In the genomic region with DNA sequence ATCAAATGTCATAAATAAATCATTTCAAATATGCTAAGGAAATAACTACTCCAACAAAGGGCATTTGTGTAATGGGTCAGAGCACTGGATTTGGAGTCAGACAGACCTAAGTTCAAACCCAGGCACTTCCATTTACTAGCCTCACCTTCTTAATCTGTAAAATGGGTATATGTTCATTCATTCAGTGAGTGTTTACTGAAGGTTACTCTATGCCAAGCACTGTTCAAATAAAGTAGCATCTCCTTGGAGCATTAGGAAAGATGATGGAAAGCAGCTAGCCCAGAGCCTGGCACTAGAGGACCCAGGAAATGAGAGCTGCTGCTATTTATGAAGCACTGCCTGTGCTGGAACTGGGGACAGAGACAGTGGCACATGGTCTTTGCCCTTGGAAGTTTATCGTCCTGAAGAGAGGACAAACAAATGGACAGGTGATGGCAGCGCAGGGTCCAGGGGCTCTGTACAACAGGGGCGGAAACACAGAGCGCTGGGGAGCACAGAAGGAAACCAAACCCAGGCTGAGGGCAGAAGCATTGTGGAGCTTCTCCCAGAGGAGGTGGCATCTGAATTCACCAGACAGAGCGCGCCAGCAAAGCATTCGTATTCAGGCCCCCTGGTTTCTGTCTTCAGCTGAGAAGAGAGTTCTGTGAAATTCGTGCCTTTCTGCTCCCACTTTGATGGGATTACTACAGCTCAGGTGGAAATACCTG, we compare ENCODE assay signal across 1 cellular context.
TF ChIP-seq lines count a peak whose summit lies in the region.

No MANE protein-coding gene starts in this region.

TF ChIP-seq in HepG2, 621 proteins besides CTCF, POLR2A, EP300 and RAD21 (continued from another document and continues in another):
- TF ChIP-seq, protein P1, sequence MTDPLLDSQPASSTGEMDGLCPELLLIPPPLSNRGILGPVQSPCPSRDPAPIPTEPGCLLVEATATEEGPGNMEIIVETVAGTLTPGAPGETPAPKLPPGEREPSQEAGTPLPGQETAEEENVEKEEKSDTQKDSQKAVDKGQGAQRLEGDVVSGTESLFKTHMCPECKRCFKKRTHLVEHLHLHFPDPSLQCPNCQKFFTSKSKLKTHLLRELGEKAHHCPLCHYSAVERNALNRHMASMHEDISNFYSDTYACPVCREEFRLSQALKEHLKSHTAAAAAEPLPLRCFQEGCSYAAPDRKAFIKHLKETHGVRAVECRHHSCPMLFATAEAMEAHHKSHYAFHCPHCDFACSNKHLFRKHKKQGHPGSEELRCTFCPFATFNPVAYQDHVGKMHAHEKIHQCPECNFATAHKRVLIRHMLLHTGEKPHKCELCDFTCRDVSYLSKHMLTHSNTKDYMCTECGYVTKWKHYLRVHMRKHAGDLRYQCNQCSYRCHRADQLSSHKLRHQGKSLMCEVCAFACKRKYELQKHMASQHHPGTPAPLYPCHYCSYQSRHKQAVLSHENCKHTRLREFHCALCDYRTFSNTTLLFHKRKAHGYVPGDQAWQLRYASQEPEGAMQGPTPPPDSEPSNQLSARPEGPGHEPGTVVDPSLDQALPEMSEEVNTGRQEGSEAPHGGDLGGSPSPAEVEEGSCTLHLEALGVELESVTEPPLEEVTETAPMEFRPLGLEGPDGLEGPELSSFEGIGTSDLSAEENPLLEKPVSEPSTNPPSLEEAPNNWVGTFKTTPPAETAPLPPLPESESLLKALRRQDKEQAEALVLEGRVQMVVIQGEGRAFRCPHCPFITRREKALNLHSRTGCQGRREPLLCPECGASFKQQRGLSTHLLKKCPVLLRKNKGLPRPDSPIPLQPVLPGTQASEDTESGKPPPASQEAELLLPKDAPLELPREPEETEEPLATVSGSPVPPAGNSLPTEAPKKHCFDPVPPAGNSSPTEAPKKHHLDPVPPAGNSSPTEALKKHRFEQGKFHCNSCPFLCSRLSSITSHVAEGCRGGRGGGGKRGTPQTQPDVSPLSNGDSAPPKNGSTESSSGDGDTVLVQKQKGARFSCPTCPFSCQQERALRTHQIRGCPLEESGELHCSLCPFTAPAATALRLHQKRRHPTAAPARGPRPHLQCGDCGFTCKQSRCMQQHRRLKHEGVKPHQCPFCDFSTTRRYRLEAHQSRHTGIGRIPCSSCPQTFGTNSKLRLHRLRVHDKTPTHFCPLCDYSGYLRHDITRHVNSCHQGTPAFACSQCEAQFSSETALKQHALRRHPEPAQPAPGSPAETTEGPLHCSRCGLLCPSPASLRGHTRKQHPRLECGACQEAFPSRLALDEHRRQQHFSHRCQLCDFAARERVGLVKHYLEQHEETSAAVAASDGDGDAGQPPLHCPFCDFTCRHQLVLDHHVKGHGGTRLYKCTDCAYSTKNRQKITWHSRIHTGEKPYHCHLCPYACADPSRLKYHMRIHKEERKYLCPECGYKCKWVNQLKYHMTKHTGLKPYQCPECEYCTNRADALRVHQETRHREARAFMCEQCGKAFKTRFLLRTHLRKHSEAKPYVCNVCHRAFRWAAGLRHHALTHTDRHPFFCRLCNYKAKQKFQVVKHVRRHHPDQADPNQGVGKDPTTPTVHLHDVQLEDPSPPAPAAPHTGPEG (CRISPR knock-in tag; IDR thresholded peaks at IDR 0.05), result no peak
- 0 out of 2 replicates have a peak, but pooled peaks have one; percentile 60 for TF ChIP-seq ZNF891 (CRISPR knock-in tag; IDR thresholded peaks at IDR 0.05)
- peak; percentile 19; the same call in 1 of the 2 replicates for TF ChIP-seq ZFP90 (CRISPR knock-in tag; IDR thresholded peaks at IDR 0.05; ENCODE audit: borderline replicate concordance)
- no peak for TF ChIP-seq NR1H2 (CRISPR knock-in tag; IDR thresholded peaks at IDR 0.05; ENCODE audit: borderline replicate concordance, low read depth)
- TF ChIP-seq ATF7 (IDR thresholded peaks at IDR 0.05), result no peak
- no peak for TF ChIP-seq ATF7 (CRISPR knock-in tag; IDR thresholded peaks at IDR 0.05)
- TF ChIP-seq, protein P2, sequence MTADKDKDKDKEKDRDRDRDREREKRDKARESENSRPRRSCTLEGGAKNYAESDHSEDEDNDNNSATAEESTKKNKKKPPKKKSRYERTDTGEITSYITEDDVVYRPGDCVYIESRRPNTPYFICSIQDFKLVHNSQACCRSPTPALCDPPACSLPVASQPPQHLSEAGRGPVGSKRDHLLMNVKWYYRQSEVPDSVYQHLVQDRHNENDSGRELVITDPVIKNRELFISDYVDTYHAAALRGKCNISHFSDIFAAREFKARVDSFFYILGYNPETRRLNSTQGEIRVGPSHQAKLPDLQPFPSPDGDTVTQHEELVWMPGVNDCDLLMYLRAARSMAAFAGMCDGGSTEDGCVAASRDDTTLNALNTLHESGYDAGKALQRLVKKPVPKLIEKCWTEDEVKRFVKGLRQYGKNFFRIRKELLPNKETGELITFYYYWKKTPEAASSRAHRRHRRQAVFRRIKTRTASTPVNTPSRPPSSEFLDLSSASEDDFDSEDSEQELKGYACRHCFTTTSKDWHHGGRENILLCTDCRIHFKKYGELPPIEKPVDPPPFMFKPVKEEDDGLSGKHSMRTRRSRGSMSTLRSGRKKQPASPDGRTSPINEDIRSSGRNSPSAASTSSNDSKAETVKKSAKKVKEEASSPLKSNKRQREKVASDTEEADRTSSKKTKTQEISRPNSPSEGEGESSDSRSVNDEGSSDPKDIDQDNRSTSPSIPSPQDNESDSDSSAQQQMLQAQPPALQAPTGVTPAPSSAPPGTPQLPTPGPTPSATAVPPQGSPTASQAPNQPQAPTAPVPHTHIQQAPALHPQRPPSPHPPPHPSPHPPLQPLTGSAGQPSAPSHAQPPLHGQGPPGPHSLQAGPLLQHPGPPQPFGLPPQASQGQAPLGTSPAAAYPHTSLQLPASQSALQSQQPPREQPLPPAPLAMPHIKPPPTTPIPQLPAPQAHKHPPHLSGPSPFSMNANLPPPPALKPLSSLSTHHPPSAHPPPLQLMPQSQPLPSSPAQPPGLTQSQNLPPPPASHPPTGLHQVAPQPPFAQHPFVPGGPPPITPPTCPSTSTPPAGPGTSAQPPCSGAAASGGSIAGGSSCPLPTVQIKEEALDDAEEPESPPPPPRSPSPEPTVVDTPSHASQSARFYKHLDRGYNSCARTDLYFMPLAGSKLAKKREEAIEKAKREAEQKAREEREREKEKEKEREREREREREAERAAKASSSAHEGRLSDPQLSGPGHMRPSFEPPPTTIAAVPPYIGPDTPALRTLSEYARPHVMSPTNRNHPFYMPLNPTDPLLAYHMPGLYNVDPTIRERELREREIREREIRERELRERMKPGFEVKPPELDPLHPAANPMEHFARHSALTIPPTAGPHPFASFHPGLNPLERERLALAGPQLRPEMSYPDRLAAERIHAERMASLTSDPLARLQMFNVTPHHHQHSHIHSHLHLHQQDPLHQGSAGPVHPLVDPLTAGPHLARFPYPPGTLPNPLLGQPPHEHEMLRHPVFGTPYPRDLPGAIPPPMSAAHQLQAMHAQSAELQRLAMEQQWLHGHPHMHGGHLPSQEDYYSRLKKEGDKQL (CRISPR knock-in tag; IDR thresholded peaks at IDR 0.05; ENCODE audit: low read depth), result no peak
- TF ChIP-seq, protein P3, sequence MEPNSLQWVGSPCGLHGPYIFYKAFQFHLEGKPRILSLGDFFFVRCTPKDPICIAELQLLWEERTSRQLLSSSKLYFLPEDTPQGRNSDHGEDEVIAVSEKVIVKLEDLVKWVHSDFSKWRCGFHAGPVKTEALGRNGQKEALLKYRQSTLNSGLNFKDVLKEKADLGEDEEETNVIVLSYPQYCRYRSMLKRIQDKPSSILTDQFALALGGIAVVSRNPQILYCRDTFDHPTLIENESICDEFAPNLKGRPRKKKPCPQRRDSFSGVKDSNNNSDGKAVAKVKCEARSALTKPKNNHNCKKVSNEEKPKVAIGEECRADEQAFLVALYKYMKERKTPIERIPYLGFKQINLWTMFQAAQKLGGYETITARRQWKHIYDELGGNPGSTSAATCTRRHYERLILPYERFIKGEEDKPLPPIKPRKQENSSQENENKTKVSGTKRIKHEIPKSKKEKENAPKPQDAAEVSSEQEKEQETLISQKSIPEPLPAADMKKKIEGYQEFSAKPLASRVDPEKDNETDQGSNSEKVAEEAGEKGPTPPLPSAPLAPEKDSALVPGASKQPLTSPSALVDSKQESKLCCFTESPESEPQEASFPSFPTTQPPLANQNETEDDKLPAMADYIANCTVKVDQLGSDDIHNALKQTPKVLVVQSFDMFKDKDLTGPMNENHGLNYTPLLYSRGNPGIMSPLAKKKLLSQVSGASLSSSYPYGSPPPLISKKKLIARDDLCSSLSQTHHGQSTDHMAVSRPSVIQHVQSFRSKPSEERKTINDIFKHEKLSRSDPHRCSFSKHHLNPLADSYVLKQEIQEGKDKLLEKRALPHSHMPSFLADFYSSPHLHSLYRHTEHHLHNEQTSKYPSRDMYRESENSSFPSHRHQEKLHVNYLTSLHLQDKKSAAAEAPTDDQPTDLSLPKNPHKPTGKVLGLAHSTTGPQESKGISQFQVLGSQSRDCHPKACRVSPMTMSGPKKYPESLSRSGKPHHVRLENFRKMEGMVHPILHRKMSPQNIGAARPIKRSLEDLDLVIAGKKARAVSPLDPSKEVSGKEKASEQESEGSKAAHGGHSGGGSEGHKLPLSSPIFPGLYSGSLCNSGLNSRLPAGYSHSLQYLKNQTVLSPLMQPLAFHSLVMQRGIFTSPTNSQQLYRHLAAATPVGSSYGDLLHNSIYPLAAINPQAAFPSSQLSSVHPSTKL (CRISPR knock-in tag; IDR thresholded peaks at IDR 0.05), result peak; percentile 83
- TF ChIP-seq, protein P4, sequence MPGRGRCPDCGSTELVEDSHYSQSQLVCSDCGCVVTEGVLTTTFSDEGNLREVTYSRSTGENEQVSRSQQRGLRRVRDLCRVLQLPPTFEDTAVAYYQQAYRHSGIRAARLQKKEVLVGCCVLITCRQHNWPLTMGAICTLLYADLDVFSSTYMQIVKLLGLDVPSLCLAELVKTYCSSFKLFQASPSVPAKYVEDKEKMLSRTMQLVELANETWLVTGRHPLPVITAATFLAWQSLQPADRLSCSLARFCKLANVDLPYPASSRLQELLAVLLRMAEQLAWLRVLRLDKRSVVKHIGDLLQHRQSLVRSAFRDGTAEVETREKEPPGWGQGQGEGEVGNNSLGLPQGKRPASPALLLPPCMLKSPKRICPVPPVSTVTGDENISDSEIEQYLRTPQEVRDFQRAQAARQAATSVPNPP (CRISPR knock-in tag; IDR thresholded peaks at IDR 0.05), result no peak
- TF ChIP-seq KDM4B (CRISPR knock-in tag; IDR thresholded peaks at IDR 0.05), result no peak
- TF ChIP-seq MTA1 (CRISPR knock-in tag; IDR thresholded peaks at IDR 0.05; ENCODE audit: borderline replicate concordance), result peak; percentile 69; the same call in 1 of the 2 replicates
- TF ChIP-seq SETDB1 (CRISPR knock-in tag; IDR thresholded peaks at IDR 0.05; ENCODE audit: borderline replicate concordance), result no peak
- TF ChIP-seq ONECUT2 (CRISPR knock-in tag; IDR thresholded peaks at IDR 0.05), result no peak
- TF ChIP-seq ZBTB2 (CRISPR knock-in tag; IDR thresholded peaks at IDR 0.05; ENCODE audit: low read depth), result no peak
- 0 out of 2 replicates have a peak, but pooled peaks have one; percentile 68 for TF ChIP-seq FOXJ3 (CRISPR knock-in tag; IDR thresholded peaks at IDR 0.05; ENCODE audit: borderline replicate concordance)
- TF ChIP-seq, protein P5, sequence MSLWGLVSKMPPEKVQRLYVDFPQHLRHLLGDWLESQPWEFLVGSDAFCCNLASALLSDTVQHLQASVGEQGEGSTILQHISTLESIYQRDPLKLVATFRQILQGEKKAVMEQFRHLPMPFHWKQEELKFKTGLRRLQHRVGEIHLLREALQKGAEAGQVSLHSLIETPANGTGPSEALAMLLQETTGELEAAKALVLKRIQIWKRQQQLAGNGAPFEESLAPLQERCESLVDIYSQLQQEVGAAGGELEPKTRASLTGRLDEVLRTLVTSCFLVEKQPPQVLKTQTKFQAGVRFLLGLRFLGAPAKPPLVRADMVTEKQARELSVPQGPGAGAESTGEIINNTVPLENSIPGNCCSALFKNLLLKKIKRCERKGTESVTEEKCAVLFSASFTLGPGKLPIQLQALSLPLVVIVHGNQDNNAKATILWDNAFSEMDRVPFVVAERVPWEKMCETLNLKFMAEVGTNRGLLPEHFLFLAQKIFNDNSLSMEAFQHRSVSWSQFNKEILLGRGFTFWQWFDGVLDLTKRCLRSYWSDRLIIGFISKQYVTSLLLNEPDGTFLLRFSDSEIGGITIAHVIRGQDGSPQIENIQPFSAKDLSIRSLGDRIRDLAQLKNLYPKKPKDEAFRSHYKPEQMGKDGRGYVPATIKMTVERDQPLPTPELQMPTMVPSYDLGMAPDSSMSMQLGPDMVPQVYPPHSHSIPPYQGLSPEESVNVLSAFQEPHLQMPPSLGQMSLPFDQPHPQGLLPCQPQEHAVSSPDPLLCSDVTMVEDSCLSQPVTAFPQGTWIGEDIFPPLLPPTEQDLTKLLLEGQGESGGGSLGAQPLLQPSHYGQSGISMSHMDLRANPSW (CRISPR knock-in tag; IDR thresholded peaks at IDR 0.05; ENCODE audit: borderline replicate concordance), result peak; percentile 74; the same call in 1 of the 2 replicates
- no peak for TF ChIP-seq CSRNP2 (CRISPR knock-in tag; conservative IDR thresholded peaks at IDR 0.05; ENCODE audit: low read depth)
- TF ChIP-seq TGIF2 (CRISPR knock-in tag; IDR thresholded peaks at IDR 0.05), result peak; percentile 22; the same call in 1 of the 2 replicates
- TF ChIP-seq ZC3H4 (CRISPR knock-in tag; IDR thresholded peaks at IDR 0.05; ENCODE audit: borderline replicate concordance), result no peak
- no peak for TF ChIP-seq DNMT3B (CRISPR knock-in tag; conservative IDR thresholded peaks at IDR 0.05)
- no peak for TF ChIP-seq SIN3B (IDR thresholded peaks at IDR 0.05; ENCODE audit: low read length)
- TF ChIP-seq ATRX (CRISPR knock-in tag; IDR thresholded peaks at IDR 0.05; ENCODE audit: borderline replicate concordance), result no peak
- TF ChIP-seq SRY (CRISPR knock-in tag; IDR thresholded peaks at IDR 0.05), result no peak
- TF ChIP-seq HMGA1 (CRISPR knock-in tag; conservative IDR thresholded peaks at IDR 0.05), result no peak
- peak; percentile 81; the same call in 1 of the 2 replicates for TF ChIP-seq SOX5 (CRISPR knock-in tag; IDR thresholded peaks at IDR 0.05; ENCODE audit: borderline replicate concordance)
- no peak for TF ChIP-seq MTA3 (CRISPR knock-in tag; IDR thresholded peaks at IDR 0.05)
- TF ChIP-seq ETV5 (CRISPR knock-in tag; IDR thresholded peaks at IDR 0.05; ENCODE audit: borderline replicate concordance), result peak; percentile 81; the same call in 1 of the 2 replicates
- no peak for TF ChIP-seq RARG (CRISPR knock-in tag; IDR thresholded peaks at IDR 0.05; ENCODE audit: low read depth)
- TF ChIP-seq KLF15 (CRISPR knock-in tag; IDR thresholded peaks at IDR 0.05; ENCODE audit: borderline replicate concordance), result no peak
